8 cellular contexts compared by ENCODE assay signal in the genomic region with DNA sequence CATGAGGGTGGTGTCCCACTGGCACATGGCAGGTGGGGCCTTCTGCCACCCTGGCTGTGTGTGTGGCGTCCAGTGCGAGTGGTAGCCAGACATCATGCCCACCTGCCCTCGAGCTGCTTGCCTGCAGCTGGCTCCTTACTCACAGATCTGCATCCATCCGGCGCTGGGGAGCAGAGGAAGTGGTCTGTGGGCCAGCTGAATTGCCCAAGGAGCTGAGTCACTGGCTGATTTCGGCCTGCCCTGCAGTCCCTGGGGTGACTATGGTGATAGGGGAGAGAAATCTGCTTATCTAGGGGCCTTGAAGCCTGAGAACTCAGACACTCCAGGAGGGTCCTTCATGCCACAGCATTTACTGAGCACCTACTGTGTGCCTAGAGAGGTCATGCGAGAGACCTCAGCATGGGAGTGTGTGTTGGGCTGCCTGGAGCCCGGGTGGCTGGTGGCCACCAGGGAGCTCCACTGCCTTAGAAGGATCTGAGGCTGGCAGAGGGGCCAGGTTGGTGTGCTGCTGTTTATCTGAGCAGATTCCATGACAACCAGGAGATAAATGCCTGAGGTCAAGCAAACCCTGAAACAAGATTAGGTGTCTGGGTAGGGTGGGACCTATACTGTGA. TPM values are rescaled to one million over a fixed set of nuclear protein-coding genes. Genes with fewer than 3 reads are reported as not detected.
A peak's percentile ranks its signal among the peaks of the same experiment; 100 is the strongest.
DNase-seq lines count a peak whose midpoint lies in the region; ATAC-seq and TF ChIP-seq lines count a peak whose summit lies in the region.

No MANE protein-coding gene starts in this region.

- POLR2A ChIA-PET in WTC11 (lab: Charles Lee), result interaction anchor here (1.7 kb wide), 1 partner anchor 70 kb away, joined by 8 read pairs; no protein-coding TSS in a partner anchor

- H3K4me1 Mint-ChIP-seq in WTC11 (peaks cover 18% of the 10 kb centered on the region), endothelial cell (ENCODE audit: unreplicated experiment) (no peaks in the 10 kb centered on the region)
- peaks cover 100% of the 10 kb centered on the region for H3K4me1 Mint-ChIP-seq in stimulated activated naive CD8-positive, alpha-beta T cell treated with anti-CD3 and anti-CD28 coated beads, Interleukin-15, Interleukin-2, amounts not matched to agents 100 ng/mL and 50 ng/mL, for 24 hours (ENCODE audit: low read depth)

- H3K27me3 Mint-ChIP-seq in WTC11 (ENCODE audit: low read depth) (no peaks in the 10 kb centered on the region), endothelial cell (ENCODE audit: unreplicated experiment) (no peaks in the 10 kb centered on the region)
- no peaks in the 10 kb centered on the region for H3K27me3 Mint-ChIP-seq in stimulated activated naive CD8-positive, alpha-beta T cell treated with anti-CD3 and anti-CD28 coated beads, Interleukin-15, Interleukin-2, amounts not matched to agents 100 ng/mL and 50 ng/mL, for 24 hours

- peaks cover 0 to 9% of the 10 kb centered on the region in 2 donors for H3K36me3 ChIP-seq in lung (ENCODE audit: control insufficient read depth in 2 of 2, insufficient read depth in 2 of 2, low read length in 2 of 2)

- 24 to 37% methylated on average over 8 of the region's 8 CpGs for WGBS in lung, 2 donors

- H3K4me3 Mint-ChIP-seq in WTC11 (no peak overlapping the region), endothelial cell (ENCODE audit: unreplicated experiment) (no peak overlapping the region)
- peak overlapping the region; percentile 78 for H3K4me3 Mint-ChIP-seq in stimulated activated naive CD8-positive, alpha-beta T cell treated with anti-CD3 and anti-CD28 coated beads, Interleukin-15, Interleukin-2, amounts not matched to agents 100 ng/mL and 50 ng/mL, for 24 hours

- no peaks in the 10 kb centered on the region for H3K27me3 ChIP-seq in lung (ENCODE audit: control insufficient read depth, insufficient read depth)

- CTCF ChIA-PET in WTC11 (lab: Charles Lee), result interaction anchor here (0.6 to 3.5 kb wide), 21 partner anchors 10 to 133 kb away, joined by 3 to 52 read pairs (median 5); partner anchors contain the start of genes IRF1 and SLC22A4

- TF ChIP-seq CTCF in WTC11 (IDR thresholded peaks at IDR 0.05) (no peak), choroid plexus epithelial cell (conservative IDR thresholded peaks at IDR 0.05; ENCODE audit: low read depth, low read length) (peak; percentile 70), lung (IDR thresholded peaks at IDR 0.05; ENCODE audit: control extremely low read depth, extremely low read depth) (no peak), endothelial cell (IDR thresholded peaks at IDR 0.05; ENCODE audit: unreplicated experiment) (no peak)

- H3K27ac ChIP-seq in lung (ENCODE audit: low read depth in 1 of 2, low read length in 1 of 2), result peak overlapping the region; percentile 40 to 95

- peaks cover 46 to 49% of the 10 kb centered on the region in 2 donors for H3K4me1 ChIP-seq in lung (ENCODE audit: control insufficient read depth in 2 of 2, insufficient read depth in 2 of 2, low read length in 2 of 2)

- H3K36me3 Mint-ChIP-seq in WTC11 (no peaks in the 10 kb centered on the region), endothelial cell (ENCODE audit: low read depth, unreplicated experiment) (no peaks in the 10 kb centered on the region)
- H3K36me3 Mint-ChIP-seq in stimulated activated naive CD8-positive, alpha-beta T cell treated with anti-CD3 and anti-CD28 coated beads, Interleukin-15, Interleukin-2, amounts not matched to agents 100 ng/mL and 50 ng/mL, for 24 hours (ENCODE audit: low read depth), result peaks cover 22% of the 10 kb centered on the region

- no peak overlapping the region for H3K4me3 ChIP-seq in choroid plexus epithelial cell (ENCODE audit: low read depth, low read length)
- no peak overlapping the region for H3K4me3 ChIP-seq in lung

- ATAC-seq in GM21717 (IDR thresholded peaks at IDR 0.05; ENCODE audit: unreplicated experiment) (peak; percentile 27), WTC11 (peak; percentile 85), lung (ENCODE audit: insufficient read depth, low FRiP score) (peak; percentile 80)

- DNase-seq in EH (ENCODE audit: low read depth), result peak; percentile 95
- DNase-seq in LHCN-M2 (ENCODE audit: low read depth), result peak; percentile 99
- peak; percentile 41 for DNase-seq in WTC11 (ENCODE audit: low spot score)
- DNase-seq in choroid plexus epithelial cell (ENCODE audit: low read depth), result peak; percentile 92
- peak; percentile 81 for DNase-seq in lung (ENCODE audit: low spot score)
- no peak for DNase-seq in endothelial cell (ENCODE audit: low spot score)

- H3K9me3 Mint-ChIP-seq in WTC11, result no peaks in the 10 kb centered on the region
- H3K9me3 Mint-ChIP-seq in stimulated activated naive CD8-positive, alpha-beta T cell treated with anti-CD3 and anti-CD28 coated beads, Interleukin-15, Interleukin-2, amounts not matched to agents 100 ng/mL and 50 ng/mL, for 24 hours, result no peaks in the 10 kb centered on the region
- no peaks in the 10 kb centered on the region for H3K9me3 Mint-ChIP-seq in endothelial cell (ENCODE audit: unreplicated experiment)

- no peaks in the 10 kb centered on the region for H3K9me3 ChIP-seq in lung (ENCODE audit: control insufficient read depth in 2 of 2, insufficient read depth in 1 of 2, low read length in 1 of 2)

- H3K27ac Mint-ChIP-seq in WTC11 (no peak overlapping the region), endothelial cell (ENCODE audit: unreplicated experiment) (no peak overlapping the region)
- H3K27ac Mint-ChIP-seq in stimulated activated naive CD8-positive, alpha-beta T cell treated with anti-CD3 and anti-CD28 coated beads, Interleukin-15, Interleukin-2, amounts not matched to agents 100 ng/mL and 50 ng/mL, for 24 hours, result peak overlapping the region; percentile 92

TF ChIP-seq in WTC11, 78 proteins besides CTCF, POLR2A, EP300 and RAD21:
- no peak for TF ChIP-seq ZNF317 (CRISPR knock-in tag; IDR thresholded peaks at IDR 0.05; ENCODE audit: borderline replicate concordance, low read depth)
- no peak for TF ChIP-seq ZNF532 (CRISPR knock-in tag; IDR thresholded peaks at IDR 0.05; ENCODE audit: borderline replicate concordance)
- no peak for TF ChIP-seq NFATC4 (CRISPR knock-in tag; IDR thresholded peaks at IDR 0.05)
- TF ChIP-seq MAX (CRISPR knock-in tag; IDR thresholded peaks at IDR 0.05), result no peak
- TF ChIP-seq, protein P1, sequence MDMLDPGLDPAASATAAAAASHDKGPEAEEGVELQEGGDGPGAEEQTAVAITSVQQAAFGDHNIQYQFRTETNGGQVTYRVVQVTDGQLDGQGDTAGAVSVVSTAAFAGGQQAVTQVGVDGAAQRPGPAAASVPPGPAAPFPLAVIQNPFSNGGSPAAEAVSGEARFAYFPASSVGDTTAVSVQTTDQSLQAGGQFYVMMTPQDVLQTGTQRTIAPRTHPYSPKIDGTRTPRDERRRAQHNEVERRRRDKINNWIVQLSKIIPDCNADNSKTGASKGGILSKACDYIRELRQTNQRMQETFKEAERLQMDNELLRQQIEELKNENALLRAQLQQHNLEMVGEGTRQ (CRISPR knock-in tag; IDR thresholded peaks at IDR 0.05), result no peak
- TF ChIP-seq ZBTB21 (CRISPR knock-in tag; IDR thresholded peaks at IDR 0.05; ENCODE audit: borderline replicate concordance), result no peak
- no peak for TF ChIP-seq TCF7 (CRISPR knock-in tag; IDR thresholded peaks at IDR 0.05; ENCODE audit: low read depth)
TF ChIP-seq in WTC11: peak in this region for 0.

RNA-seq across cellular contexts. Expression of gene SLC22A5, which starts 57.1 kb away (rescaled TPM):
- 5.6 and 6.1 TPM in 2 replicates for total RNA-seq in LHCN-M2 (2014; rRNA removed)
- 8.8 TPM for polyA plus RNA-seq in LHCN-M2 (2012)
- total RNA-seq in WTC11 (2021), result 3.6 to 4.9 TPM (median 4.4 TPM) in 3 replicates
- total RNA-seq in lung, result 10 to 100 TPM in 1 of 2 donors, 1 to 10 TPM in 1; 8.5 to 12.7 TPM
- 1 to 10 TPM; 4.6 to 7.2 TPM for polyA plus RNA-seq in lung
- 1.2 TPM for total RNA-seq in endothelial cell (ENCODE audit: unreplicated experiment)

Comparison
In these comparisons a context has a peak if more than half of its experiments do, and no peak if none do; other contexts are left out.
1. ATAC-seq: peak in every context shown above with its lines; median percentile 85 in WTC11; 80 in lung; 27 in GM21717.